In genomic region chr16:14973785-14974322, GRCh38 we compare ENCODE assay signal across 1 cellular context.
TF ChIP-seq lines count a peak whose summit lies in the region.

No MANE protein-coding gene starts in this region.

TF ChIP-seq in HEK293, 187 proteins besides CTCF, POLR2A, EP300 and RAD21:
- TF ChIP-seq MZF1 (tag by site-specific recombination; IDR thresholded peaks at IDR 0.05; ENCODE audit: borderline replicate concordance) (peak; percentile 55; the same call in 1 of the 2 replicates), ZNF341 (tag by site-specific recombination; IDR thresholded peaks at IDR 0.05; ENCODE audit: low read depth) (peak; percentile 35; the same call in 1 of the 2 replicates), ZNF660 (tag by site-specific recombination; IDR thresholded peaks at IDR 0.05) (peak; percentile 72), OSR2 (tag by site-specific recombination; IDR thresholded peaks at IDR 0.05) (peak; percentile 52; the same call in 1 of the 2 replicates), EGR2 (tag by site-specific recombination; IDR thresholded peaks at IDR 0.05; ENCODE audit: low read depth) (0 out of 2 replicates have a peak, but pooled peaks have one; percentile 16), KLF1 (tag by site-specific recombination; IDR thresholded peaks at IDR 0.05) (peak; percentile 39; the same call in 1 of the 2 replicates), WT1 (tag by site-specific recombination; IDR thresholded peaks at IDR 0.05) (peak; percentile 37; the same call in 1 of the 2 replicates), ZNF146 (tag by site-specific recombination; IDR thresholded peaks at IDR 0.05) (peak; percentile 55)
